ENCODE assay signal across 10 cellular contexts in genomic region chr6:35484921-35485392, GRCh38. TPM values are rescaled to one million over a fixed set of nuclear protein-coding genes. Genes with fewer than 3 reads are reported as not detected.
A peak's percentile ranks its signal among the peaks of the same experiment; 100 is the strongest.
DNase-seq lines count a peak whose midpoint lies in the region; ATAC-seq, FAIRE-seq and TF ChIP-seq lines count a peak whose summit lies in the region.
"Had no signal": no experiment of that assay in that cellular context is flagged by ENCODE, and none has a peak within 500 bp of the region (broad histone marks: within the 10 kb centered on the region; RNA-seq: fewer than 3 reads in every experiment).

No MANE protein-coding gene starts in this region.

- TF ChIP-seq CTCF in MCF 10A (IDR thresholded peaks at IDR 0.05; ENCODE audit: unreplicated experiment) (no peak), HepG2 (CRISPR knock-in tag; IDR thresholded peaks at IDR 0.05) (no peak), tibial artery (IDR thresholded peaks at IDR 0.05) (no peak)

- H3K4me3 Mint-ChIP-seq in MCF 10A (ENCODE audit: unreplicated experiment) = peak overlapping the region; percentile 60

- H3K27me3 ChIP-seq in HepG2 (ENCODE audit: control insufficient read depth in 1 of 2, insufficient read depth in 2 of 2, low read length in 2 of 2) (no peaks in the 10 kb centered on the region), tibial artery (no peaks in the 10 kb centered on the region)
- H3K27me3 ChIP-seq: body of pancreas had no signal

- H3K27ac ChIP-seq in HepG2 (ENCODE audit: extremely low read length, insufficient read depth, low read length) (no peak overlapping the region), tibial artery (peak overlapping the region; percentile 92 to 100)

- peaks cover 21% of the 10 kb centered on the region; the same call in 1 of the 2 replicates for H4K20me1 ChIP-seq in HepG2 (ENCODE audit: insufficient read depth, low read length)

- in situ Hi-C loops in HepG2 (cut with HindIII; ENCODE audit: extremely low pct_ligation_motif_present, low pct_unique_long_range_greater_than_20kb) = no loop called here

- H3K4me2 ChIP-seq in HepG2 (ENCODE audit: low read depth, low read length) = no peak overlapping the region

- no peaks in the 10 kb centered on the region for H3K4me1 ChIP-seq in HepG2 (ENCODE audit: insufficient read depth, low read length)
- H3K4me1 ChIP-seq in tibial artery = peaks cover 0 to 55% (median 51%) of the 10 kb centered on the region in 4 donors

- POLR2A ChIA-PET in MCF 10A (lab: Yijun Ruan, JAX) (interaction anchor here (1.2 to 4.1 kb wide), 6 partner anchors 8 to 93 kb away, joined by 3 to 42 read pairs (median 12); partner anchors contain the start of gene TEAD3), HepG2 (lab: Yijun Ruan, JAX) (no interaction called here)

- BruUV-seq in MCF 10A (replicated peaks; lab: Mats Ljungman, UMichigan) (no TSS peak), HepG2 (replicated peaks; lab: Mats Ljungman, UMichigan) (no TSS peak)

- whole genome bisulfite sequencing in HepG2 (ENCODE audit: low lambda C conversion rate) = 91% methylated on average over 6 of the region's 7 CpGs

- H3K27me3 Mint-ChIP-seq in MCF 10A (ENCODE audit: insufficient read depth, unreplicated experiment) = no peaks in the 10 kb centered on the region

- no peaks in the 10 kb centered on the region for H3K9me3 ChIP-seq in HepG2 (ENCODE audit: low read length)
- H3K9me3 ChIP-seq in tibial artery = no peaks in the 10 kb centered on the region
- H3K9me3 ChIP-seq: body of pancreas had no signal

- no peak for TF ChIP-seq RAD21 in HepG2 (CRISPR knock-in tag; IDR thresholded peaks at IDR 0.05)

- peaks cover 6% of the 10 kb centered on the region for H3K36me3 Mint-ChIP-seq in MCF 10A (ENCODE audit: insufficient read depth, unreplicated experiment)

- DNase-seq in HPDE6-E6E7 (ENCODE audit: extremely low spot score) (peak; percentile 58), MCF 10A (ENCODE audit: unreplicated experiment) (peak; percentile 70), HepG2 (ENCODE audit: low spot score) (no peak), tibial artery (no peak), inferior parietal cortex (ENCODE audit: extremely low spot score) (no peak)
- DNase-seq in activated CD8-positive, alpha-beta memory T cell treated with anti-CD3 and anti-CD28 coated beads for 24 hours = no peak
- DNase-seq: body of pancreas, GF-D8 had no signal

- TF ChIP-seq POLR2A in HepG2 (IDR thresholded peaks at IDR 0.05; ENCODE audit: insufficient read depth in 1 of 2, low read depth in 2 of 2, low read length in 2 of 2) = no peak

- intact Hi-C loops in MCF 10A (cut with micrococcal nuclease) (loop anchor here (2.0 kb wide), 1 partner anchor 14 kb away; no protein-coding TSS in a partner anchor), HepG2 (cut with micrococcal nuclease; ENCODE audit: unreplicated experiment) (no loop called here), tibial artery (cut with DNase I; ENCODE audit: low total_unique reads) (no loop called here)

- H2AFZ ChIP-seq in HepG2 (ENCODE audit: low read length) = no peak overlapping the region

- no peak for FAIRE-seq in HepG2 (lab: Jason Lieb, UNC)

- CTCF ChIA-PET in MCF 10A (lab: Yijun Ruan, JAX) = interaction anchor here (1.0 kb wide), 1 partner anchor 187 kb away, joined by 3 read pairs; no protein-coding TSS in a partner anchor
- CTCF ChIA-PET in HepG2 (lab: Yijun Ruan, JAX; ENCODE audit: low intra/inter-chr PET ratio, low total read pairs) = no interaction called here

- TF ChIP-seq EP300 in HepG2 (IDR thresholded peaks at IDR 0.05; ENCODE audit: low read depth in 2 of 2, low read length in 2 of 2) (no peak), HepG2 (CRISPR knock-in tag; IDR thresholded peaks at IDR 0.05; ENCODE audit: borderline replicate concordance) (no peak)

- H3K4me1 Mint-ChIP-seq in MCF 10A (ENCODE audit: insufficient read depth, unreplicated experiment) = peaks cover 30% of the 10 kb centered on the region

- H3K79me2 ChIP-seq in HepG2 (ENCODE audit: insufficient read depth, low read length) = peaks cover 3% of the 10 kb centered on the region

- H3K9me3 Mint-ChIP-seq in MCF 10A (ENCODE audit: unreplicated experiment) = no peaks in the 10 kb centered on the region

- H3K27ac Mint-ChIP-seq in MCF 10A (ENCODE audit: low read depth, unreplicated experiment) = peak overlapping the region; percentile 88

- H3K9ac ChIP-seq in HepG2 (ENCODE audit: insufficient read depth, low read depth, low read length) = no peak overlapping the region

- H3K4me3 ChIP-seq in HepG2 (replicated peaks in 1 of 3; ENCODE audit: insufficient read depth in 1 of 3, low read depth in 2 of 3, low read length in 3 of 3) (no peak overlapping the region), tibial artery (no peak overlapping the region)
- H3K4me3 ChIP-seq: body of pancreas had no signal

- H3K36me3 ChIP-seq in HepG2 (replicated peaks in 1 of 2; ENCODE audit: control insufficient read depth in 1 of 2, insufficient read depth in 2 of 2, low read length in 2 of 2) = peaks cover 12 to 55% of the 10 kb centered on the region in 2 experiments
- H3K36me3 ChIP-seq in tibial artery = peaks cover 16 to 46% (median 32%) of the 10 kb centered on the region in 3 donors

- peak; percentile 10 for ATAC-seq in HepG2
- no peak for ATAC-seq in GM21723 (IDR thresholded peaks at IDR 0.05; ENCODE audit: unreplicated experiment)
- ATAC-seq in HG02852 (IDR thresholded peaks at IDR 0.05; ENCODE audit: unreplicated experiment) = no peak
- ATAC-seq: body of pancreas had no signal

RNA-seq across cellular contexts. Expression of gene TEAD3, which starts 11.9 kb away (rescaled TPM):
- total RNA-seq in MCF 10A (2022) (11.1 and 13.3 TPM in 2 replicates), HepG2 (2016; rRNA removed; fragmentation: Illumina TruSeq; extraction: Trizol) (14.4 and 15.1 TPM in 2 replicates)
- 3.9 and 4.4 TPM in 2 replicates for total RNA-seq in HepG2 (2016; cell fraction: cytosol; rRNA removed; fragmentation: Illumina TruSeq; extraction: Trizol; ENCODE audit: low read depth)
- 12.5 and 14.5 TPM in 2 replicates for total RNA-seq in HepG2 (2016; cell fraction: insoluble cytoplasmic fraction; rRNA removed; fragmentation: Illumina TruSeq; extraction: Trizol)
- total RNA-seq in HepG2 (2016; cell fraction: membrane; rRNA removed; fragmentation: Illumina TruSeq; extraction: Trizol) = 14.0 and 14.5 TPM in 2 replicates
- 12.5 and 14.3 TPM in 2 replicates for total RNA-seq in HepG2 (2016; cell fraction: nucleus; rRNA removed; fragmentation: Illumina TruSeq; extraction: Trizol)
- 16.5 and 20.5 TPM in 2 replicates for polyA plus RNA-seq in HepG2 (2011; rRNA removed)
- 11.8 and 14.3 TPM in 2 replicates for polyA plus RNA-seq in HepG2 (2011; cell fraction: cytosol; rRNA removed)
- polyA plus RNA-seq in HepG2 (2011; cell fraction: nucleus; rRNA removed) = 41.6 and 45.4 TPM in 2 replicates
- polyA plus RNA-seq in HepG2 (2012) = 19.1 and 24.4 TPM in 2 replicates
- polyA plus RNA-seq in HepG2 (2016; cell fraction: cytosol; fragmentation: Illumina TruSeq; extraction: Trizol; ENCODE audit: low read depth) = 5.1 and 5.5 TPM in 2 replicates
- 22.1 and 28.5 TPM in 2 replicates for polyA plus RNA-seq in HepG2 (2016; cell fraction: insoluble cytoplasmic fraction; fragmentation: Illumina TruSeq; extraction: Trizol; ENCODE audit: low read depth)
- polyA plus RNA-seq in HepG2 (2016; cell fraction: membrane; fragmentation: Illumina TruSeq; extraction: Trizol; ENCODE audit: low read depth) = 12.7 and 14.9 TPM in 2 replicates
- 41.9 and 43.9 TPM in 2 replicates for polyA plus RNA-seq in HepG2 (2016; cell fraction: nucleus; fragmentation: Illumina TruSeq; extraction: Trizol; ENCODE audit: insufficient read depth, low read depth)
- 6.0 and 22.8 TPM in 2 replicates for polyA minus RNA-seq in HepG2 (2011; rRNA and poly(A)+ RNA removed; ENCODE audit: low replicate concordance)
- polyA minus RNA-seq in HepG2 (2011; cell fraction: cytosol; rRNA and poly(A)+ RNA removed) = 7.7 and 8.2 TPM in 2 replicates
- polyA minus RNA-seq in HepG2 (2011; cell fraction: nucleus; rRNA and poly(A)+ RNA removed) = 7.9 and 8.6 TPM in 2 replicates

RNA-seq across cellular contexts. Expression of gene RPL10A, which starts 16.8 kb away (rescaled TPM):
- 2,403 and 2,457 TPM in 2 replicates for total RNA-seq in MCF 10A (2022)
- 1,854 and 2,285 TPM in 2 replicates for total RNA-seq in HepG2 (2016; rRNA removed; fragmentation: Illumina TruSeq; extraction: Trizol)
- 2,437 and 2,775 TPM in 2 replicates for total RNA-seq in HepG2 (2016; cell fraction: cytosol; rRNA removed; fragmentation: Illumina TruSeq; extraction: Trizol; ENCODE audit: low read depth)
- 1,859 and 2,386 TPM in 2 replicates for total RNA-seq in HepG2 (2016; cell fraction: insoluble cytoplasmic fraction; rRNA removed; fragmentation: Illumina TruSeq; extraction: Trizol)
- 4,119 and 4,316 TPM in 2 replicates for total RNA-seq in HepG2 (2016; cell fraction: membrane; rRNA removed; fragmentation: Illumina TruSeq; extraction: Trizol)
- 734 and 771 TPM in 2 replicates for total RNA-seq in HepG2 (2016; cell fraction: nucleus; rRNA removed; fragmentation: Illumina TruSeq; extraction: Trizol)
- 2,253 and 2,726 TPM in 2 replicates for polyA plus RNA-seq in HepG2 (2011; rRNA removed)
- polyA plus RNA-seq in HepG2 (2011; cell fraction: cytosol; rRNA removed) = 2,315 and 3,589 TPM in 2 replicates
- 1,402 and 1,561 TPM in 2 replicates for polyA plus RNA-seq in HepG2 (2011; cell fraction: nucleus; rRNA removed)
- 2,161 and 2,246 TPM in 2 replicates for polyA plus RNA-seq in HepG2 (2012)
- polyA plus RNA-seq in HepG2 (2016; cell fraction: cytosol; fragmentation: Illumina TruSeq; extraction: Trizol; ENCODE audit: low read depth) = 3,096 and 3,343 TPM in 2 replicates
- 2,345 and 2,428 TPM in 2 replicates for polyA plus RNA-seq in HepG2 (2016; cell fraction: insoluble cytoplasmic fraction; fragmentation: Illumina TruSeq; extraction: Trizol; ENCODE audit: low read depth)
- 4,116 and 4,234 TPM in 2 replicates for polyA plus RNA-seq in HepG2 (2016; cell fraction: membrane; fragmentation: Illumina TruSeq; extraction: Trizol; ENCODE audit: low read depth)
- polyA plus RNA-seq in HepG2 (2016; cell fraction: nucleus; fragmentation: Illumina TruSeq; extraction: Trizol; ENCODE audit: insufficient read depth, low read depth) = 1,389 and 1,424 TPM in 2 replicates
- 921 and 1,139 TPM in 2 replicates for polyA minus RNA-seq in HepG2 (2011; rRNA and poly(A)+ RNA removed; ENCODE audit: low replicate concordance)
- 630 and 657 TPM in 2 replicates for polyA minus RNA-seq in HepG2 (2011; cell fraction: cytosol; rRNA and poly(A)+ RNA removed)
- polyA minus RNA-seq in HepG2 (2011; cell fraction: nucleus; rRNA and poly(A)+ RNA removed) = 275 and 369 TPM in 2 replicates

RNA-seq across cellular contexts. Expression of gene TULP1, which starts 27.7 kb away (rescaled TPM):
- not detected in 2 replicates for total RNA-seq in MCF 10A (2022)
- not detected in 2 replicates for total RNA-seq in HepG2 (2016; rRNA removed; fragmentation: Illumina TruSeq; extraction: Trizol)
- total RNA-seq in HepG2 (2016; cell fraction: cytosol; rRNA removed; fragmentation: Illumina TruSeq; extraction: Trizol; ENCODE audit: low read depth) = 0.35 TPM in 1 of 2 replicates, not detected in the other
- not detected in 2 replicates for total RNA-seq in HepG2 (2016; cell fraction: insoluble cytoplasmic fraction; rRNA removed; fragmentation: Illumina TruSeq; extraction: Trizol)
- not detected in 2 replicates for total RNA-seq in HepG2 (2016; cell fraction: membrane; rRNA removed; fragmentation: Illumina TruSeq; extraction: Trizol)
- total RNA-seq in HepG2 (2016; cell fraction: nucleus; rRNA removed; fragmentation: Illumina TruSeq; extraction: Trizol) = not detected in 2 replicates
- not detected in 2 replicates for polyA plus RNA-seq in HepG2 (2011; rRNA removed)
- not detected in 2 replicates for polyA plus RNA-seq in HepG2 (2011; cell fraction: cytosol; rRNA removed)
- polyA plus RNA-seq in HepG2 (2011; cell fraction: nucleus; rRNA removed) = not detected in 2 replicates
- polyA plus RNA-seq in HepG2 (2012) = not detected in 2 replicates
- not detected in 2 replicates for polyA plus RNA-seq in HepG2 (2016; cell fraction: cytosol; fragmentation: Illumina TruSeq; extraction: Trizol; ENCODE audit: low read depth)
- polyA plus RNA-seq in HepG2 (2016; cell fraction: insoluble cytoplasmic fraction; fragmentation: Illumina TruSeq; extraction: Trizol; ENCODE audit: low read depth) = not detected in 2 replicates
- polyA plus RNA-seq in HepG2 (2016; cell fraction: membrane; fragmentation: Illumina TruSeq; extraction: Trizol; ENCODE audit: low read depth) = not detected in 2 replicates
- polyA plus RNA-seq in HepG2 (2016; cell fraction: nucleus; fragmentation: Illumina TruSeq; extraction: Trizol; ENCODE audit: insufficient read depth, low read depth) = not detected in 2 replicates
- not detected in 2 replicates for polyA minus RNA-seq in HepG2 (2011; rRNA and poly(A)+ RNA removed; ENCODE audit: low replicate concordance)
- polyA minus RNA-seq in HepG2 (2011; cell fraction: cytosol; rRNA and poly(A)+ RNA removed) = not detected in 2 replicates
- polyA minus RNA-seq in HepG2 (2011; cell fraction: nucleus; rRNA and poly(A)+ RNA removed) = not detected in 2 replicates
- total RNA-seq: body of pancreas had no signal

RNA-seq across cellular contexts. Expression of gene FANCE, which starts 32.8 kb away (rescaled TPM):
- 12.3 and 13.3 TPM in 2 replicates for total RNA-seq in MCF 10A (2022)
- total RNA-seq in HepG2 (2016; rRNA removed; fragmentation: Illumina TruSeq; extraction: Trizol) = 9.7 and 11.2 TPM in 2 replicates
- 1.9 and 2.5 TPM in 2 replicates for total RNA-seq in HepG2 (2016; cell fraction: cytosol; rRNA removed; fragmentation: Illumina TruSeq; extraction: Trizol; ENCODE audit: low read depth)
- total RNA-seq in HepG2 (2016; cell fraction: insoluble cytoplasmic fraction; rRNA removed; fragmentation: Illumina TruSeq; extraction: Trizol) = 9.2 and 10.0 TPM in 2 replicates
- 6.3 and 6.7 TPM in 2 replicates for total RNA-seq in HepG2 (2016; cell fraction: membrane; rRNA removed; fragmentation: Illumina TruSeq; extraction: Trizol)
- total RNA-seq in HepG2 (2016; cell fraction: nucleus; rRNA removed; fragmentation: Illumina TruSeq; extraction: Trizol) = 4.8 and 7.1 TPM in 2 replicates
- 7.1 and 7.9 TPM in 2 replicates for polyA plus RNA-seq in HepG2 (2011; rRNA removed)
- polyA plus RNA-seq in HepG2 (2011; cell fraction: cytosol; rRNA removed) = 6.3 and 6.8 TPM in 2 replicates
- 6.9 and 8.4 TPM in 2 replicates for polyA plus RNA-seq in HepG2 (2011; cell fraction: nucleus; rRNA removed)
- 4.1 and 4.3 TPM in 2 replicates for polyA plus RNA-seq in HepG2 (2012)
- 1.5 and 1.6 TPM in 2 replicates for polyA plus RNA-seq in HepG2 (2016; cell fraction: cytosol; fragmentation: Illumina TruSeq; extraction: Trizol; ENCODE audit: low read depth)
- polyA plus RNA-seq in HepG2 (2016; cell fraction: insoluble cytoplasmic fraction; fragmentation: Illumina TruSeq; extraction: Trizol; ENCODE audit: low read depth) = 7.5 and 8.6 TPM in 2 replicates
- polyA plus RNA-seq in HepG2 (2016; cell fraction: membrane; fragmentation: Illumina TruSeq; extraction: Trizol; ENCODE audit: low read depth) = 3.0 and 4.3 TPM in 2 replicates
- polyA plus RNA-seq in HepG2 (2016; cell fraction: nucleus; fragmentation: Illumina TruSeq; extraction: Trizol; ENCODE audit: insufficient read depth, low read depth) = 13.2 and 13.8 TPM in 2 replicates
- 14.3 and 23.1 TPM in 2 replicates for polyA minus RNA-seq in HepG2 (2011; rRNA and poly(A)+ RNA removed; ENCODE audit: low replicate concordance)
- polyA minus RNA-seq in HepG2 (2011; cell fraction: cytosol; rRNA and poly(A)+ RNA removed) = 5.5 TPM in 2 replicates
- polyA minus RNA-seq in HepG2 (2011; cell fraction: nucleus; rRNA and poly(A)+ RNA removed) = 1.8 and 2.4 TPM in 2 replicates

Comparison
In these comparisons a context has a peak if more than half of its experiments do, and no peak if none do; other contexts are left out.
1. DNase-seq: peak in HPDE6-E6E7 (single experiment) and MCF 10A (single experiment); none in HepG2 (single experiment), tibial artery (0 of 2), inferior parietal cortex (single experiment) and activated CD8-positive, alpha-beta memory T cell treated with anti-CD3 and anti-CD28 coated beads for 24 hours (single experiment).